ENCODE assay signal across 1 cellular context in the genomic region with DNA sequence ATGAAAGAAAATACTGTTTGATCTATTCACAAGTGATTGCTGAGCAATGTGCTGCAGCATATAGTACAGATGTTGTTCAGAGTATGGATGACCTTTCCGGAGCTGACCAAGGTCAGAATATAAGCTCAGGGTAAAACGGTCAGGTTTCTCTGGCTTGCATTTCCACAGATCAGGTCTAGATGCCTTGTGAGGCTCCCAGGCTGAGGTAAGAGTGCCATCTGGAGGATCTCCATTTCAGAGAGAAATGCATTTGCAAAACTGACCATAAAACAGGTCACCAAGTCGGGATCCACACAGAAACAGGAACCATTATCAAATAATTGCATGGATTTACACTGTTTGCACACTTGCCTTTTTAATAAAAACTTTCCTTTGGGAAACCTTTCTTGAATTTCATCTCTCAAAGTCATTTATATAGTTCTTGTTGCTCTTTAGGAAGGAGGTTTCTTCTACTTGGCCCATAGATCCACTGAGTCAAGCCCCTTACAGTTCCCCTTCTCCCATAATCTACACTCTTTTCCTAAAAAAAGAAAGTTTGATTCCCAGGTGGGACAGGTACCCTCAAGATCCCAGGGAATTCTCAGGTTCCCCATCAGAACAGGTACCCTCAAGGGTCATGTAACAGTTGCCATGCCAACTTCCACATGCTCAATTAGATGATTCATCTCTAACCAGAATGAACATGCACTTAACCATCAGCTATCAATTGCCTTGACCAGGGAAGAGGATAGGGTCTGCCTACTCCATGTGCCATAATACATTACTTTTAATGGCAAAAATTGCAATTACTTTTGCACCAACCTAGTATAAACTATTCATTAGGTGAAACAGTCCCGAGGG.
TF ChIP-seq lines count a peak whose summit lies in the region.

No MANE protein-coding gene starts in this region.

TF ChIP-seq in IMR-90, 13 proteins besides CTCF, POLR2A, EP300 and RAD21:
- TF ChIP-seq BHLHE40 (IDR thresholded peaks at IDR 0.05; ENCODE audit: low read depth, low read length) (no peak), FOS (IDR thresholded peaks at IDR 0.05; ENCODE audit: low read depth, low read length) (no peak), CHD1 (IDR thresholded peaks at IDR 0.05; ENCODE audit: low read depth, low read length) (no peak), NFE2L2 (IDR thresholded peaks at IDR 0.05; ENCODE audit: low read depth, low read length) (no peak), SMC3 (IDR thresholded peaks at IDR 0.05; ENCODE audit: low read depth, low read length) (peak; percentile 66)
